8 cellular contexts compared by ENCODE assay signal in genomic region chr2:204871246-204871953, GRCh38.
DNase-seq lines count a peak whose midpoint lies in the region; ATAC-seq, FAIRE-seq and TF ChIP-seq lines count a peak whose summit lies in the region.

No MANE protein-coding gene starts in this region.

- DNase-seq in activated CD4-positive, alpha-beta memory T cell treated with anti-CD3 and anti-CD28 coated beads, Interleukin-2, amount 10 ng/mL, durations not matched to agents 7 days and 5 days = no peak
- no peak for DNase-seq in activated CD4-positive, alpha-beta memory T cell treated with anti-CD3 and anti-CD28 coated beads for 36 hours
- DNase-seq in NCI-H748 (lab: John Stamatoyannopoulos, UW; ENCODE audit: unreplicated experiment) = peak; percentile 55
- DNase-seq in H1 (ENCODE audit: low read depth in 1 of 2, low spot score in 2 of 2) = no peak
- DNase-seq in osteoblast (ENCODE audit: insufficient read length, low spot score, missing footprints) = no peak
- DNase-seq in mesothelial cell of epicardium (ENCODE audit: low spot score in 2 of 2, unreplicated experiment in 2 of 2) = no peak

- H3K9me3 ChIP-seq in H1 (ENCODE audit: insufficient read depth in 2 of 2, low read depth in 1 of 2, low read length in 1 of 2) (no peaks in the 10 kb centered on the region), osteoblast (ENCODE audit: low read depth, low read length) (no peaks in the 10 kb centered on the region)

- ATAC-seq in GM21526 (IDR thresholded peaks at IDR 0.05; ENCODE audit: low FRiP score, unreplicated experiment) (no peak), GM18511 (IDR thresholded peaks at IDR 0.05; ENCODE audit: unreplicated experiment) (no peak)

- peaks cover 16% of the 10 kb centered on the region for H3K4me1 Mint-ChIP-seq in activated CD4-positive, alpha-beta memory T cell treated with anti-CD3 and anti-CD28 coated beads, Interleukin-2, amount 10 ng/mL, durations not matched to agents 7 days and 5 days
- H3K4me1 Mint-ChIP-seq in activated CD4-positive, alpha-beta memory T cell treated with anti-CD3 and anti-CD28 coated beads for 36 hours (ENCODE audit: low read depth) = peaks cover 16% of the 10 kb centered on the region
- H3K4me1 Mint-ChIP-seq in mesothelial cell of epicardium = peaks cover 26% of the 10 kb centered on the region

- peaks cover 11% of the 10 kb centered on the region for H3K9me3 Mint-ChIP-seq in activated CD4-positive, alpha-beta memory T cell treated with anti-CD3 and anti-CD28 coated beads, Interleukin-2, amount 10 ng/mL, durations not matched to agents 7 days and 5 days
- no peaks in the 10 kb centered on the region for H3K9me3 Mint-ChIP-seq in activated CD4-positive, alpha-beta memory T cell treated with anti-CD3 and anti-CD28 coated beads for 36 hours
- peaks cover 11% of the 10 kb centered on the region for H3K9me3 Mint-ChIP-seq in mesothelial cell of epicardium

- H2BK12ac ChIP-seq in H1 (ENCODE audit: low read depth, low read length) = no peak overlapping the region

- H3K27ac ChIP-seq in H1 (ENCODE audit: low read depth, low read length) = no peak overlapping the region
- no peak overlapping the region for H3K27ac ChIP-seq in osteoblast (ENCODE audit: low read depth, low read length)

- peak overlapping the region; percentile 5 for H3K27ac Mint-ChIP-seq in activated CD4-positive, alpha-beta memory T cell treated with anti-CD3 and anti-CD28 coated beads, Interleukin-2, amount 10 ng/mL, durations not matched to agents 7 days and 5 days
- H3K27ac Mint-ChIP-seq in activated CD4-positive, alpha-beta memory T cell treated with anti-CD3 and anti-CD28 coated beads for 36 hours = no peak overlapping the region
- no peak overlapping the region for H3K27ac Mint-ChIP-seq in mesothelial cell of epicardium

- no peak overlapping the region for H2BK20ac ChIP-seq in H1 (ENCODE audit: low read length)

- no peak overlapping the region for H3K4ac ChIP-seq in H1 (replicated peaks; ENCODE audit: insufficient read length, low read depth, low read length)

- no peak overlapping the region for H2AK5ac ChIP-seq in H1 (ENCODE audit: low read depth, low read length)

- H3K4me1 ChIP-seq in H1 (replicated peaks in 1 of 4; ENCODE audit: control insufficient read depth in 3 of 4, insufficient read depth in 4 of 4, low read length in 3 of 4) (no peaks in the 10 kb centered on the region), osteoblast (ENCODE audit: insufficient read depth, low read length) (peaks cover 12% of the 10 kb centered on the region)

- no peak overlapping the region for H3K4me3 ChIP-seq in H1 (ENCODE audit: extremely low read depth in 1 of 4, insufficient read depth in 2 of 4, low read depth in 3 of 4, low read length in 4 of 4)
- no peak overlapping the region for H3K4me3 ChIP-seq in osteoblast (ENCODE audit: insufficient read depth, low read length)

- peak in 2 of 3 experiments; percentile 10 to 27; a peak in 2 of 4 replicates for TF ChIP-seq CTCF in H1 (IDR thresholded peaks at IDR 0.05; ENCODE audit: control extremely low read depth in 1 of 3, insufficient read depth in 1 of 3, low read depth in 1 of 3, low read length in 3 of 3)
- TF ChIP-seq CTCF in osteoblast (IDR thresholded peaks at IDR 0.05; ENCODE audit: extremely low read depth, low read depth, low read length) = peak; percentile 54
- no peak for TF ChIP-seq CTCF in mesothelial cell of epicardium (IDR thresholded peaks at IDR 0.05; ENCODE audit: unreplicated experiment)

- H4K8ac ChIP-seq in H1 (ENCODE audit: extremely low read depth, insufficient read depth, low read length) = no peak overlapping the region

- intact Hi-C loops in activated CD4-positive, alpha-beta memory T cell treated with anti-CD3 and anti-CD28 coated beads for 36 hours (cut with micrococcal nuclease) = loop anchor here (2.0 kb wide), 2 partner anchors 99 to 809 kb away; no protein-coding TSS in a partner anchor

- no peaks in the 10 kb centered on the region for H3K36me3 ChIP-seq in H1 (ENCODE audit: control insufficient read depth in 2 of 4, insufficient read depth in 4 of 4, low read length in 3 of 4)
- H3K36me3 ChIP-seq in osteoblast (ENCODE audit: insufficient read depth, low read length) = no peaks in the 10 kb centered on the region

- POLR2A ChIA-PET in activated CD4-positive, alpha-beta memory T cell treated with anti-CD3 and anti-CD28 coated beads, Interleukin-2, amount 10 ng/mL, durations not matched to agents 7 days and 5 days (lab: Charles Lee) = interaction anchor here (0.7 to 1.5 kb wide), 2 partner anchors 10 to 131 kb away, joined by 3 to 5 read pairs; no protein-coding TSS in a partner anchor
- POLR2A ChIA-PET in activated CD4-positive, alpha-beta memory T cell treated with anti-CD3 and anti-CD28 coated beads for 36 hours (lab: Charles Lee) = no interaction called here
- POLR2A ChIA-PET in H1 (lab: Charles Lee; ENCODE audit: partially characterized antibody) = no interaction called here

- H3K23ac ChIP-seq in H1 (ENCODE audit: insufficient read length) = no peak overlapping the region

- peak; percentile 68 to 69 for TF ChIP-seq RAD21 in H1 (IDR thresholded peaks at IDR 0.05 in 1 of 2, conservative IDR thresholded peaks at IDR 0.05 in 1 of 2; ENCODE audit: low read depth in 2 of 2, low read length in 2 of 2)

- H3K79me2 ChIP-seq in H1 (ENCODE audit: control insufficient read depth in 1 of 2, insufficient read depth in 2 of 2, low read length in 2 of 2) (no peaks in the 10 kb centered on the region), osteoblast (ENCODE audit: insufficient read depth, low read length) (no peaks in the 10 kb centered on the region)

- H3K27me3 Mint-ChIP-seq in activated CD4-positive, alpha-beta memory T cell treated with anti-CD3 and anti-CD28 coated beads, Interleukin-2, amount 10 ng/mL, durations not matched to agents 7 days and 5 days = peaks cover 18% of the 10 kb centered on the region
- no peaks in the 10 kb centered on the region for H3K27me3 Mint-ChIP-seq in activated CD4-positive, alpha-beta memory T cell treated with anti-CD3 and anti-CD28 coated beads for 36 hours
- H3K27me3 Mint-ChIP-seq in mesothelial cell of epicardium (ENCODE audit: low read depth) = no peaks in the 10 kb centered on the region

- WGBS in H1 (ENCODE audit: extremely low coverage in 1 of 2, insufficient coverage in 1 of 2, insufficient read length in 1 of 2, insufficient replicate concordance in 2 of 2, low coverage in 1 of 2, low lambda C conversion rate in 2 of 2, missing lambda C conversion rate in 1 of 2), 2 experiments = 100% methylated on average over 1 of the region's 1 CpG; no CpG with 5 or more reads in 1 of the 2 experiments

- no peaks in the 10 kb centered on the region for H3K27me3 ChIP-seq in H1 (replicated peaks in 1 of 4; ENCODE audit: control insufficient read depth in 3 of 4, extremely low read depth in 1 of 4, insufficient read depth in 3 of 4, low read length in 3 of 4)
- no peaks in the 10 kb centered on the region for H3K27me3 ChIP-seq in osteoblast (ENCODE audit: insufficient read depth, low read length)

- H4K20me1 ChIP-seq in H1 (replicated peaks in 1 of 2; ENCODE audit: control insufficient read depth in 1 of 2, insufficient read depth in 2 of 2, low read length in 2 of 2) (no peaks in the 10 kb centered on the region), osteoblast (ENCODE audit: insufficient read depth, low read length) (no peaks in the 10 kb centered on the region)

- CTCF ChIA-PET in activated CD4-positive, alpha-beta memory T cell treated with anti-CD3 and anti-CD28 coated beads, Interleukin-2, amount 10 ng/mL, durations not matched to agents 7 days and 5 days (lab: Charles Lee) = interaction anchor here (0.7 to 4.1 kb wide), 10 partner anchors 8 to 810 kb away, joined by 3 to 23 read pairs (median 4); partner anchors contain the start of gene NRP2
- CTCF ChIA-PET in activated CD4-positive, alpha-beta memory T cell treated with anti-CD3 and anti-CD28 coated beads for 36 hours (lab: Charles Lee) = interaction anchor here (0.7 to 2.3 kb wide), 8 partner anchors 10 to 942 kb away, joined by 3 to 13 read pairs (median 4); no protein-coding TSS in a partner anchor
- CTCF ChIA-PET in H1 (lab: Charles Lee; ENCODE audit: partially characterized antibody) = interaction anchor here (0.7 to 2.7 kb wide), 7 partner anchors 11 to 813 kb away, joined by 3 to 20 read pairs (median 4); no protein-coding TSS in a partner anchor

- H4K5ac ChIP-seq in H1 (ENCODE audit: insufficient read length, low read depth, low read length) = no peak overlapping the region

- H3K23me2 ChIP-seq in H1 (ENCODE audit: low read depth, low read length) = no peaks in the 10 kb centered on the region

- H2BK120ac ChIP-seq in H1 (replicated peaks; ENCODE audit: low read depth, low read length) = no peak overlapping the region

- H4K91ac ChIP-seq in H1 (replicated peaks; ENCODE audit: insufficient read length, low read length) = no peak overlapping the region

- H3K4me3 Mint-ChIP-seq in activated CD4-positive, alpha-beta memory T cell treated with anti-CD3 and anti-CD28 coated beads, Interleukin-2, amount 10 ng/mL, durations not matched to agents 7 days and 5 days = no peak overlapping the region
- H3K4me3 Mint-ChIP-seq in activated CD4-positive, alpha-beta memory T cell treated with anti-CD3 and anti-CD28 coated beads for 36 hours = no peak overlapping the region
- H3K4me3 Mint-ChIP-seq in mesothelial cell of epicardium = no peak overlapping the region

- H2BK15ac ChIP-seq in H1 (ENCODE audit: low read length) = no peak overlapping the region

- H3K14ac ChIP-seq in H1 (ENCODE audit: insufficient read length) = no peak overlapping the region

- no peak overlapping the region for H3K4me2 ChIP-seq in H1 (ENCODE audit: insufficient read depth in 1 of 2, low read depth in 2 of 2, low read length in 2 of 2)
- no peak overlapping the region for H3K4me2 ChIP-seq in osteoblast (ENCODE audit: insufficient read depth, low read length)

- H3K56ac ChIP-seq in H1 (replicated peaks; ENCODE audit: insufficient read length, low read depth, low read length) = no peak overlapping the region

- H2AFZ ChIP-seq in H1 (ENCODE audit: low read length) (no peak overlapping the region), osteoblast (ENCODE audit: low read length) (no peak overlapping the region)

- H3K79me1 ChIP-seq in H1 (ENCODE audit: low read depth, low read length) = no peaks in the 10 kb centered on the region

- no peak overlapping the region for H3K18ac ChIP-seq in H1 (ENCODE audit: extremely low read depth, low read length)

- H2BK5ac ChIP-seq in H1 (ENCODE audit: low read depth, low read length) = no peak overlapping the region

- no peak for TF ChIP-seq EP300 in H1 (IDR thresholded peaks at IDR 0.05; ENCODE audit: borderline replicate concordance in 1 of 2, low read depth in 2 of 2, low read length in 2 of 2)

- no peak for FAIRE-seq in H1 (lab: Jason Lieb, UNC)

- H3K36me3 Mint-ChIP-seq in activated CD4-positive, alpha-beta memory T cell treated with anti-CD3 and anti-CD28 coated beads, Interleukin-2, amount 10 ng/mL, durations not matched to agents 7 days and 5 days (ENCODE audit: low read depth) = peaks cover 11% of the 10 kb centered on the region
- H3K36me3 Mint-ChIP-seq in activated CD4-positive, alpha-beta memory T cell treated with anti-CD3 and anti-CD28 coated beads for 36 hours = no peaks in the 10 kb centered on the region
- H3K36me3 Mint-ChIP-seq in mesothelial cell of epicardium = no peaks in the 10 kb centered on the region

- H3K9ac ChIP-seq in H1 (replicated peaks in 1 of 4; ENCODE audit: extremely low read depth in 1 of 4, low read depth in 3 of 4, low read length in 3 of 4) = no peak overlapping the region

- TF ChIP-seq POLR2A in H1 (IDR thresholded peaks at IDR 0.05; ENCODE audit: control extremely low read depth in 1 of 2, low read depth in 2 of 2, low read length in 2 of 2) = no peak
